1 cellular context compared by ENCODE assay signal in genomic region chrX:89921665-89922064, GRCh38. TPM values are rescaled to one million over a fixed set of nuclear protein-coding genes. Genes with fewer than 3 reads are reported as not detected.
"Had no signal": no experiment of that assay in that cellular context is flagged by ENCODE, and none has a peak within 500 bp of the region (broad histone marks: within the 10 kb centered on the region; RNA-seq: fewer than 3 reads in every experiment).

Gene TGIF2LX, plus strand, starts transcription at chrX:89921908. Its CDS starts 178 bp downstream, at chrX:89922086.

RNA-seq across cellular contexts. Expression of gene TGIF2LX, which starts in this region (rescaled TPM):
- polyA plus RNA-seq: aorta had no signal
